In genomic region chr9:131056781-131057506, GRCh38 we compare ENCODE assay signal across 20 cellular contexts. TPM values are rescaled to one million over a fixed set of nuclear protein-coding genes. Genes with fewer than 3 reads are reported as not detected.
"Had no signal": no experiment of that assay in that cellular context is flagged by ENCODE, and none has a peak within 500 bp of the region (broad histone marks: within the 10 kb centered on the region; RNA-seq: fewer than 3 reads in every experiment).

No MANE protein-coding gene starts in this region.

- H3K9me3 ChIP-seq: colonic mucosa, esophagus muscularis mucosa, gastroesophageal sphincter, heart left ventricle, prostate gland, sigmoid colon, spleen, testis, tibial artery, upper lobe of left lung had no signal

- H3K36me3 ChIP-seq: colonic mucosa, esophagus muscularis mucosa, gastroesophageal sphincter, heart left ventricle, prostate gland, sigmoid colon, tibial artery, upper lobe of left lung had no signal

- H3K9ac ChIP-seq: parathyroid adenoma had no signal

- H3K4me1 Mint-ChIP-seq: central memory CD8-positive, alpha-beta T cell; memory B cell; naive thymus-derived CD4-positive, alpha-beta T cell; nephron progenitor cell; stimulated activated memory B cell treated with anti-CD40 and anti-IgM and Interleukin-4, amounts not matched to agents 10 μg/mL and 1 μg/mL and 100 μg/mL, for 72 hours had no signal

- H3K27me3 ChIP-seq: colonic mucosa, testis, upper lobe of left lung had no signal

- H3K36me3 Mint-ChIP-seq: memory B cell; naive thymus-derived CD4-positive, alpha-beta T cell; stimulated activated memory B cell treated with anti-CD40 and anti-IgM and Interleukin-4, amounts not matched to agents 10 μg/mL and 1 μg/mL and 100 μg/mL, for 72 hours had no signal

- H3K4me3 Mint-ChIP-seq: central memory CD8-positive, alpha-beta T cell; memory B cell; naive thymus-derived CD4-positive, alpha-beta T cell; nephron progenitor cell; stimulated activated memory B cell treated with anti-CD40 and anti-IgM and Interleukin-4, amounts not matched to agents 10 μg/mL and 1 μg/mL and 100 μg/mL, for 72 hours had no signal

- H2AFZ ChIP-seq: parathyroid adenoma had no signal

- H3K4me1 ChIP-seq: colonic mucosa, esophagus muscularis mucosa, foreskin keratinocyte, gastroesophageal sphincter, parathyroid adenoma, prostate gland, sigmoid colon, testis, tibial artery had no signal

- H3K27ac ChIP-seq: colonic mucosa, esophagus muscularis mucosa, foreskin keratinocyte, gastroesophageal sphincter, heart left ventricle, parathyroid adenoma, prostate gland, sigmoid colon, spleen, testis, tibial artery, upper lobe of left lung had no signal

- H3K4me3 ChIP-seq: colonic mucosa, esophagus muscularis mucosa, gastroesophageal sphincter, heart left ventricle, lung, prostate gland, sigmoid colon, spleen, testis, tibial artery, upper lobe of left lung had no signal

- H3K27me3 Mint-ChIP-seq: central memory CD8-positive, alpha-beta T cell; memory B cell; naive thymus-derived CD4-positive, alpha-beta T cell had no signal

- FAIRE-seq: islet of Langerhans, urothelium cell line had no signal

- DNase-seq: foreskin keratinocyte, sigmoid colon had no signal

- H3K79me2 ChIP-seq: parathyroid adenoma had no signal

- H3K9me3 Mint-ChIP-seq: central memory CD8-positive, alpha-beta T cell; memory B cell; naive thymus-derived CD4-positive, alpha-beta T cell; nephron progenitor cell; stimulated activated memory B cell treated with anti-CD40 and anti-IgM and Interleukin-4, amounts not matched to agents 10 μg/mL and 1 μg/mL and 100 μg/mL, for 72 hours had no signal

RNA-seq across cellular contexts. Expression of gene LAMC3, which starts 48.0 kb away (rescaled TPM):
- total RNA-seq: foreskin keratinocyte had no signal
- polyA plus RNA-seq: foreskin keratinocyte had no signal
